Comparison of ENCODE assay signal across 1 cellular context in the genomic region with DNA sequence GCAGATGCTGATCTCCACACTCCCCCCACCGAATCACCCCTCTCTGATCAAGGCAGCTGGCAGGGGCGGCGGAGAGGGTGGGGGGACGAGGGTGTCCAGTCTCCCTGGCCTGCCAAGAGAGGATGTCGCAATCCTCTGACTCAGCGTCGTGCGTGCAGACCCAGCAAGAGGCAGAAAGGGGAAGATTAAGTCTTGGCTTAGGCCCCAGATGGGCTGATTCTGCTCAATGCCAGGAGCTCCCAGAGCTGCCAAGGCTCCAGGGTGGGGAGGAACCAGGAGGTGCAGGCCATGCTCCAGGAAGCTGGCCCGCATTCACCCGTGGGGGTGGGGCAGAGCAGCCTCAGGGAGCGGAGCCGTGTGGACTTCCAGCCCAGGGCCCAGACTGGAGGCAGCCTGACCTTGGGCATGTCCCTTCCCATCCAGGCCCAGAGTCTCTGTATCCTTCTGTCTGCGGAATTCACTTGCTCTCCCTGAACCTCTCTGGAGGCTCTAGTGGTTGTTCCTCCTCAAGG.
TF ChIP-seq lines count a peak whose summit lies in the region.

No MANE protein-coding gene starts in this region.

TF ChIP-seq in A549, 52 proteins besides CTCF, POLR2A, EP300 and RAD21:
- TF ChIP-seq, protein P1, sequence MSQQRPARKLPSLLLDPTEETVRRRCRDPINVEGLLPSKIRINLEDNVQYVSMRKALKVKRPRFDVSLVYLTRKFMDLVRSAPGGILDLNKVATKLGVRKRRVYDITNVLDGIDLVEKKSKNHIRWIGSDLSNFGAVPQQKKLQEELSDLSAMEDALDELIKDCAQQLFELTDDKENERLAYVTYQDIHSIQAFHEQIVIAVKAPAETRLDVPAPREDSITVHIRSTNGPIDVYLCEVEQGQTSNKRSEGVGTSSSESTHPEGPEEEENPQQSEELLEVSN (IDR thresholded peaks at IDR 0.05; ENCODE audit: borderline replicate concordance, low read depth) = 0 out of 2 replicates have a peak, but pooled peaks have one; percentile 8
- TF ChIP-seq REST (IDR thresholded peaks at IDR 0.05) (peak; percentile 25; the same call in 1 of the 2 replicates), ELK1 (IDR thresholded peaks at IDR 0.05; ENCODE audit: low read depth, low read length) (no peak), TFCP2L1 (CRISPR knock-in tag; IDR thresholded peaks at IDR 0.05) (no peak; the same call in none of the 2 replicates), KDM5A (IDR thresholded peaks at IDR 0.05) (no peak), HOXB5 (CRISPR knock-in tag; IDR thresholded peaks at IDR 0.05) (peak; percentile 95), FOXS1 (CRISPR knock-in tag; IDR thresholded peaks at IDR 0.05) (peak; percentile 89), HDAC2 (IDR thresholded peaks at IDR 0.05) (no peak), SREBF2 (IDR thresholded peaks at IDR 0.05) (no peak), NR3C1 (IDR thresholded peaks at IDR 0.05) (no peak), CBX8 (IDR thresholded peaks at IDR 0.05) (no peak), BCL3 (IDR thresholded peaks at IDR 0.05) (peak; percentile 98), FOSL2 (IDR thresholded peaks at IDR 0.05) (peak; percentile 96), FOSL2 (CRISPR knock-in tag; IDR thresholded peaks at IDR 0.05) (peak; percentile 99), RCOR1 (IDR thresholded peaks at IDR 0.05; ENCODE audit: low read depth, low read length) (no peak), RARB (CRISPR knock-in tag; IDR thresholded peaks at IDR 0.05) (peak; percentile 92; the same call in 1 of the 2 replicates), USF2 (IDR thresholded peaks at IDR 0.05) (no peak), FOSB (CRISPR knock-in tag; IDR thresholded peaks at IDR 0.05) (no peak), SMC3 (IDR thresholded peaks at IDR 0.05) (peak; percentile 57), CHD4 (IDR thresholded peaks at IDR 0.05; ENCODE audit: borderline replicate concordance) (no peak), EHF (CRISPR knock-in tag; IDR thresholded peaks at IDR 0.05) (peak; percentile 96), JUN (IDR thresholded peaks at IDR 0.05) (peak; percentile 99 to 100), CHD2 (IDR thresholded peaks at IDR 0.05; ENCODE audit: low read length, partially characterized antibody) (peak; percentile 58), KDM1A (IDR thresholded peaks at IDR 0.05; ENCODE audit: low read depth) (no peak), POLR2AphosphoS2 (conservative IDR thresholded peaks at IDR 0.05; ENCODE audit: low read length) (no peak), HOXB13 (CRISPR knock-in tag; IDR thresholded peaks at IDR 0.05; ENCODE audit: low read depth) (peak; percentile 94), JUNB (IDR thresholded peaks at IDR 0.05) (peak; percentile 96), BHLHE40 (IDR thresholded peaks at IDR 0.05; ENCODE audit: low read depth, low read length) (0 out of 2 replicates have a peak, but pooled peaks have one; percentile 46), GATA3 (IDR thresholded peaks at IDR 0.05; ENCODE audit: borderline replicate concordance) (peak; percentile 98), MAZ (IDR thresholded peaks at IDR 0.05; ENCODE audit: borderline replicate concordance, low read depth, low read length) (peak; percentile 92), MYC (IDR thresholded peaks at IDR 0.05; ENCODE audit: borderline replicate concordance, low read length) (peak; percentile 96), ZSCAN20 (CRISPR knock-in tag; IDR thresholded peaks at IDR 0.05) (peak; percentile 82; the same call in 1 of the 2 replicates), RFX5 (IDR thresholded peaks at IDR 0.05) (no peak), CEBPB (IDR thresholded peaks at IDR 0.05) (peak; percentile 98 to 100), ESRRA (IDR thresholded peaks at IDR 0.05; ENCODE audit: borderline replicate concordance, low read length) (peak; percentile 97), HEYL (CRISPR knock-in tag; IDR thresholded peaks at IDR 0.05) (no peak; the same call in 1 of the 2 replicates), HOXA7 (CRISPR knock-in tag; IDR thresholded peaks at IDR 0.05) (peak; percentile 64; the same call in 1 of the 2 replicates), MAFK (IDR thresholded peaks at IDR 0.05; ENCODE audit: partially characterized antibody) (peak; percentile 78), EHMT2 (IDR thresholded peaks at IDR 0.05; ENCODE audit: low read depth) (no peak), NFE2L2 (conservative IDR thresholded peaks at IDR 0.05; ENCODE audit: low read length) (peak; percentile 40), NPAS2 (CRISPR knock-in tag; IDR thresholded peaks at IDR 0.05; ENCODE audit: borderline replicate concordance) (no peak)
- TF ChIP-seq, protein P2, sequence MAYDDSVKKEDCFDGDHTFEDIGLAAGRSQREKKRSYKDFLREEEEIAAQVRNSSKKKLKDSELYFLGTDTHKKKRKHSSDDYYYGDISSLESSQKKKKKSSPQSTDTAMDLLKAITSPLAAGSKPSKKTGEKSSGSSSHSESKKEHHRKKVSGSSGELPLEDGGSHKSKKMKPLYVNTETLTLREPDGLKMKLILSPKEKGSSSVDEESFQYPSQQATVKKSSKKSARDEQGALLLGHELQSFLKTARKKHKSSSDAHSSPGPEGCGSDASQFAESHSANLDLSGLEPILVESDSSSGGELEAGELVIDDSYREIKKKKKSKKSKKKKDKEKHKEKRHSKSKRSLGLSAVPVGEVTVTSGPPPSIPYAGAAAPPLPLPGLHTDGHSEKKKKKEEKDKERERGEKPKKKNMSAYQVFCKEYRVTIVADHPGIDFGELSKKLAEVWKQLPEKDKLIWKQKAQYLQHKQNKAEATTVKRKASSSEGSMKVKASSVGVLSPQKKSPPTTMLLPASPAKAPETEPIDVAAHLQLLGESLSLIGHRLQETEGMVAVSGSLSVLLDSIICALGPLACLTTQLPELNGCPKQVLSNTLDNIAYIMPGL (CRISPR knock-in tag; IDR thresholded peaks at IDR 0.05; ENCODE audit: borderline replicate concordance) = no peak
- TF ChIP-seq, protein P3, sequence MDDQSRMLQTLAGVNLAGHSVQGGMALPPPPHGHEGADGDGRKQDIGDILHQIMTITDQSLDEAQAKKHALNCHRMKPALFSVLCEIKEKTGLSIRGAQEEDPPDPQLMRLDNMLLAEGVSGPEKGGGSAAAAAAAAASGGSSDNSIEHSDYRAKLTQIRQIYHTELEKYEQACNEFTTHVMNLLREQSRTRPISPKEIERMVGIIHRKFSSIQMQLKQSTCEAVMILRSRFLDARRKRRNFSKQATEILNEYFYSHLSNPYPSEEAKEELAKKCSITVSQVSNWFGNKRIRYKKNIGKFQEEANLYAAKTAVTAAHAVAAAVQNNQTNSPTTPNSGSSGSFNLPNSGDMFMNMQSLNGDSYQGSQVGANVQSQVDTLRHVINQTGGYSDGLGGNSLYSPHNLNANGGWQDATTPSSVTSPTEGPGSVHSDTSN (IDR thresholded peaks at IDR 0.05) = peak; percentile 93
- TF ChIP-seq, protein P4, sequence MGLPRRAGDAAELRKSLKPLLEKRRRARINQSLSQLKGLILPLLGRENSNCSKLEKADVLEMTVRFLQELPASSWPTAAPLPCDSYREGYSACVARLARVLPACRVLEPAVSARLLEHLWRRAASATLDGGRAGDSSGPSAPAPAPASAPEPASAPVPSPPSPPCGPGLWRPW (IDR thresholded peaks at IDR 0.05) = peak; percentile 80; the same call in 1 of the 2 replicates
- TF ChIP-seq, protein P5, sequence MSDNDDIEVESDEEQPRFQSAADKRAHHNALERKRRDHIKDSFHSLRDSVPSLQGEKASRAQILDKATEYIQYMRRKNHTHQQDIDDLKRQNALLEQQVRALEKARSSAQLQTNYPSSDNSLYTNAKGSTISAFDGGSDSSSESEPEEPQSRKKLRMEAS (IDR thresholded peaks at IDR 0.05) = peak; percentile 97
- TF ChIP-seq, protein P6, sequence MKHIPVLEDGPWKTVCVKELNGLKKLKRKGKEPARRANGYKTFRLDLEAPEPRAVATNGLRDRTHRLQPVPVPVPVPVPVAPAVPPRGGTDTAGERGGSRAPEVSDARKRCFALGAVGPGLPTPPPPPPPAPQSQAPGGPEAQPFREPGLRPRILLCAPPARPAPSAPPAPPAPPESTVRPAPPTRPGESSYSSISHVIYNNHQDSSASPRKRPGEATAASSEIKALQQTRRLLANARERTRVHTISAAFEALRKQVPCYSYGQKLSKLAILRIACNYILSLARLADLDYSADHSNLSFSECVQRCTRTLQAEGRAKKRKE (CRISPR knock-in tag; IDR thresholded peaks at IDR 0.05; ENCODE audit: low read depth) = peak; percentile 87
